In the genomic region with DNA sequence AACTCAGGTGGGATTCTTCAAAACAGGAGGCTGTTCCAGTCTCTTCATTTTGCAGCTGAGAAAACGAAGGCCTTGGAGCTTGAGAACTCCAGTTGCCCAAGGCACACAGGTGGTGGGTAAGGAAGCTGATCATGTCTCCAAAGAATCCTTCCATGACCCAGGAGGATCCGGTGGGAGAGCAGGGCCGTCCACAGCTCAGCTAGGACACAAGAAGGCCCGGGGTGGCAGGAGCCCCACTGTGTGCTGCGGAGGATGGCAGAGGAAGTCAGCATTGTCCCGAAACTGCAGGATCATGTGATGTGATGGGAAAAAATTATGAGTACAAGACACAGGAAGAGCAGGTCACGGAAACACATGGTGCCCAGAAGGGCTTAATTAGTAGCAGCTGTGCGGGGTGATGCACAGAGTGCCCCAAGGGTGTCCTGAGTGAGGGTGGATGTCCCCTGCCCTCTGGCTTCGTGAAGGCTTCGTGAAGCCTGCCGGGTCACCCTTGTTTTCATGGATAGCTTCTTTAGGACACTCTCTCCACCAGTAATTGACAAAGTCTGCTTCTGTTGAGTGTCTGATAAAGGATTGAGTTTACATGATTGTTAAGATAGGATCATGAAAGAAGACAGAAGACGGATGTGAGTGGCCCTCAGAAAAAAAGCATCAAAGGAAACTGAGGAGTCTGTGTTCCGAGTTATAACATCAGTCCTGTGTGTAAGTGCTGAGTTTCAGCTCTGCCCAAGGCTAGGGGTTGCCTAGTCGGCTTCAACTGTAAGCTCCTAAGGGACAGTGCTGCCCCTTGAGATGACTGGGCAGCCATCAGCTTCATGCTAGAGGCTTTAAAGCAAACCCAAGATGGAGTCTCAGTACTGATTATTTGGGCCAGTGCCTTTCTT, we compare ENCODE assay signal across 10 cellular contexts. TPM values are rescaled to one million over a fixed set of nuclear protein-coding genes. Genes with fewer than 3 reads are reported as not detected.
DNase-seq lines count a peak whose midpoint lies in the region; FAIRE-seq and TF ChIP-seq lines count a peak whose summit lies in the region.
"Had no signal": no experiment of that assay in that cellular context is flagged by ENCODE, and none has a peak within 500 bp of the region (broad histone marks: within the 10 kb centered on the region; RNA-seq: fewer than 3 reads in every experiment).

No MANE protein-coding gene starts in this region.

- H3K4me1 Mint-ChIP-seq in Calu3 (ENCODE audit: low read depth, unreplicated experiment), result peaks cover 30% of the 10 kb centered on the region

- peak overlapping the region; percentile 45 to 83 (median 78) for H3K27ac ChIP-seq in esophagus squamous epithelium

- H3K4me1 ChIP-seq in esophagus squamous epithelium, result peaks cover 4 to 33% (median 6%) of the 10 kb centered on the region in 3 donors

- no peaks in the 10 kb centered on the region for H3K36me3 ChIP-seq in esophagus squamous epithelium

- no TSS peak for BruUV-seq in Calu3 (replicated peaks; lab: Mats Ljungman, UMichigan)

- TF ChIP-seq CTCF in Calu3 (IDR thresholded peaks at IDR 0.05; ENCODE audit: unreplicated experiment), result no peak
- no peak for TF ChIP-seq CTCF in esophagus squamous epithelium (IDR thresholded peaks at IDR 0.05)

- intact Hi-C loops in Calu3 (cut with micrococcal nuclease; ENCODE audit: unreplicated experiment), result loop anchor here (1.0 to 10.0 kb wide), 4 partner anchors 102 to 420 kb away; partner anchors contain the start of gene MIPEP
- intact Hi-C loops in esophagus squamous epithelium (cut with DNase I), result loop anchor here (10.0 kb wide), 3 partner anchors 98 to 408 kb away; no protein-coding TSS in a partner anchor

- no peaks in the 10 kb centered on the region for H3K27me3 ChIP-seq in esophagus squamous epithelium

- FAIRE-seq in HTR-8/SVneo (lab: Jason Lieb, UNC), result no peak

- H3K9me3 ChIP-seq in esophagus squamous epithelium, result no peaks in the 10 kb centered on the region

- DNase-seq in Calu3, result no peak
- peak; percentile 67 for DNase-seq in M059J (ENCODE audit: low read depth)
- DNase-seq in esophagus squamous epithelium (lab: John Stamatoyannopoulos, UW), result no peak
- peak; percentile 7 for DNase-seq in putamen (ENCODE audit: low spot score)
- DNase-seq in HTR-8/SVneo (ENCODE audit: insufficient read length, low spot score), result no peak
- DNase-seq in activated T-cell treated with anti-CD3 and anti-CD28 coated beads for 4 hours, result no peak
- DNase-seq in medulla oblongata (ENCODE audit: extremely low spot score), result no peak
- DNase-seq in G401 (ENCODE audit: low spot score), result no peak
- DNase-seq: NCI-H146 had no signal

- H3K4me3 ChIP-seq in esophagus squamous epithelium, result peak overlapping the region in 1 of 4 donors; percentile 70

- no peaks in the 10 kb centered on the region for H3K27me3 Mint-ChIP-seq in Calu3 (ENCODE audit: unreplicated experiment)

- peak overlapping the region; percentile 6 for H3K27ac Mint-ChIP-seq in Calu3 (ENCODE audit: unreplicated experiment)
- H3K27ac Mint-ChIP-seq: activated B cell treated with CpG ODN at 0.5 μM for 24 hours had no signal

- TF ChIP-seq POLR2A in esophagus squamous epithelium (IDR thresholded peaks at IDR 0.05), result no peak

- no peaks in the 10 kb centered on the region for H3K9me3 Mint-ChIP-seq in Calu3 (ENCODE audit: low read depth, unreplicated experiment)
- H3K9me3 Mint-ChIP-seq: activated B cell treated with CpG ODN at 0.5 μM for 24 hours had no signal

- in situ Hi-C loops in G401 (cut with HindIII; ENCODE audit: low sequenced_read_pairs), result no loop called here

- peak overlapping the region; percentile 65 for H3K4me3 Mint-ChIP-seq in Calu3 (ENCODE audit: low read depth, unreplicated experiment)

- CTCF ChIA-PET in Calu3 (lab: Charles Lee), result interaction anchor here (1.3 to 1.6 kb wide), 2 partner anchors 100 to 252 kb away, joined by 3 to 6 read pairs; no protein-coding TSS in a partner anchor

- peaks cover 12% of the 10 kb centered on the region for H3K36me3 Mint-ChIP-seq in Calu3 (ENCODE audit: insufficient read depth, unreplicated experiment)

- WGBS in esophagus squamous epithelium, 2 donors, result 61 to 62% methylated on average over 14 of the region's 14 CpGs

RNA-seq across cellular contexts. Expression of gene SACS, which starts 33.8 kb away (rescaled TPM):
- 11.6 and 11.7 TPM in 2 replicates for total RNA-seq in Calu3 (2022)
- 29.0 and 42.8 TPM in 2 replicates for total RNA-seq in M059J (2014; rRNA removed; shearing (Covaris generic))
- 10 to 100 TPM in 2 of 4 donors, 1 to 10 TPM in 2; 3.0 to 14.5 (median 10.6) TPM for total RNA-seq in esophagus squamous epithelium
- total RNA-seq in G401 (2014; rRNA removed; shearing (Covaris generic)), result 7.3 and 12.7 TPM in 2 replicates

Comparison
In these comparisons a context has a peak if more than half of its experiments do, and no peak if none do; other contexts are left out.
1. DNase-seq: peak in M059J (single experiment) and putamen (single experiment); none in Calu3 (single experiment), esophagus squamous epithelium (single experiment), HTR-8/SVneo (single experiment), activated T-cell treated with anti-CD3 and anti-CD28 coated beads for 4 hours (single experiment), medulla oblongata (single experiment) and G401 (single experiment).